ENCODE assay signal across 7 cellular contexts in the genomic region with DNA sequence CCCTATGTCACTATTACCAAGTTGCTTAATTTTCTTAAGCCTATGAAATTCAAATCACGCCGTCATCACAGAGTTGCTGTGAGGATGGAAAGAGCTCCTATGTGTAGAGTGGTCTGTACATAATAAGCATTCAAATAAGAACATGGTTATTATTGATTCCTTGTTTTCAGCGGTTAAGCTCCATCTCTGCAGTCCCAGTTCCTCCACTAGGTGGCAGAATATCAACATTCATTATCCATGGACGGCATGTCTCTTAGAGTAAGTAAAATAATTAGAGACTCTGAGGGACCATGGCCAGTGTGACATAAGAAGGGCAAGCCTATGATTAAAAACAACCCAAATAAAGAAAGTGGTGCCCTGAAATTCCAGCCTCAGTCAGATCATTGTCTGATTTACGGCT.
A peak's percentile ranks its signal among the peaks of the same experiment; 100 is the strongest.
DNase-seq lines count a peak whose midpoint lies in the region; ATAC-seq, FAIRE-seq and TF ChIP-seq lines count a peak whose summit lies in the region.

No MANE protein-coding gene starts in this region.

- no peaks in the 10 kb centered on the region for H3K4me1 ChIP-seq in GM12878 (ENCODE audit: control insufficient read depth, insufficient read depth, low read length)

- SMC1A ChIA-PET in GM12878 (lab: Charles Lee; ENCODE audit: uncharacterized antibody, unreplicated experiment): interaction anchor here (0.7 to 1.8 kb wide), 6 partner anchors 10 to 450 kb away, joined by 3 to 7 read pairs (median 4); no protein-coding TSS in a partner anchor

- BruUV-seq in GM12878 (replicated peaks; lab: Mats Ljungman, UMichigan): no TSS peak

- TF ChIP-seq POLR2A in GM12878 (IDR thresholded peaks at IDR 0.05; ENCODE audit: low read depth, low read length): no peak

- 7% methylated on average over 5 of the region's 5 CpGs for WGBS in GM12878 (ENCODE audit: insufficient coverage, insufficient replicate concordance, low lambda C conversion rate, missing lambda C conversion rate)

- POLR2A ChIA-PET in GM12878 (lab: Charles Lee): no interaction called here

- FAIRE-seq in G401.6 (lab: Jason Lieb, UNC) (peak; percentile 40), GM12878 (lab: Jason Lieb, UNC) (peak; percentile 41)

- no peak overlapping the region for H3K4me2 ChIP-seq in GM12878 (ENCODE audit: control insufficient read depth, insufficient read depth)

- in situ Hi-C loops in GM12878 (cut with MboI): loop anchor here (25.0 kb wide), 1 partner anchor 445 kb away; no protein-coding TSS in a partner anchor

- intact Hi-C loops in GM12878 (cut with micrococcal nuclease; ENCODE audit: unreplicated experiment): loop anchor here (1.0 kb wide), 2 partner anchors 349 to 448 kb away; no protein-coding TSS in a partner anchor

- no peak for TF ChIP-seq EP300 in GM12878 (IDR thresholded peaks at IDR 0.05; ENCODE audit: borderline replicate concordance in 1 of 2, control insufficient read depth in 1 of 2, low read depth in 2 of 2, low read length in 2 of 2)

- no peak overlapping the region for H3K4me3 ChIP-seq in GM12878

- no peaks in the 10 kb centered on the region for H3K36me3 ChIP-seq in GM12878 (ENCODE audit: control insufficient read depth in 2 of 2, insufficient read depth in 2 of 2, low read length in 1 of 2)

- ATAC-seq in HG03520 (IDR thresholded peaks at IDR 0.05; ENCODE audit: unreplicated experiment) (peak; percentile 60), GM12878 (peak; percentile 81)

- no peak overlapping the region for H2AFZ ChIP-seq in GM12878 (ENCODE audit: control insufficient read depth, low read depth, low read length)

- CTCF ChIA-PET in GM12878 (lab: Yijun Ruan, JAX): interaction anchor here (0.7 to 4.6 kb wide), 23 partner anchors 10 to 452 kb away, joined by 3 to 47 read pairs (median 3); no protein-coding TSS in a partner anchor

- H3K27me3 ChIP-seq in GM12878 (replicated peaks in 1 of 2; ENCODE audit: control insufficient read depth in 2 of 2, insufficient read depth in 2 of 2, low read length in 1 of 2): no peaks in the 10 kb centered on the region

- peak; percentile 66 for TF ChIP-seq RAD21 in GM12878 (IDR thresholded peaks at IDR 0.05; ENCODE audit: insufficient read depth, low read depth, low read length)

- no peak overlapping the region for H3K27ac ChIP-seq in GM12878 (ENCODE audit: control insufficient read depth, insufficient read depth)

- no peaks in the 10 kb centered on the region for H3K9me3 ChIP-seq in GM12878 (replicated peaks; ENCODE audit: control insufficient read depth, insufficient read depth, low read length)

- RAD21 ChIA-PET in GM12878 (lab: Charles Lee; ENCODE audit: unreplicated experiment): interaction anchor here (0.7 to 1.5 kb wide), 4 partner anchors 36 to 448 kb away, joined by 3 to 8 read pairs (median 3); no protein-coding TSS in a partner anchor

- no peaks in the 10 kb centered on the region for H4K20me1 ChIP-seq in GM12878 (ENCODE audit: control insufficient read depth, insufficient read depth)

- DNase-seq in NCI-H748 (lab: John Stamatoyannopoulos, UW; ENCODE audit: unreplicated experiment) (peak; percentile 84), GM12878 (ENCODE audit: low read depth, low spot score) (no peak), iris pigment epithelial cell (ENCODE audit: low read depth) (peak; percentile 42), COLO829 (ENCODE audit: low spot score) (no peak)
- peak in 2 of 3 experiments; percentile 1 to 5 for DNase-seq in stimulated activated CD4-positive, alpha-beta T cell treated with anti-CD3 and anti-CD28 coated beads, TNF-alpha, amount 100 ng/mL, for 24 hours (ENCODE audit: low read depth in 3 of 3)

- no peak overlapping the region for H3K9ac ChIP-seq in GM12878 (ENCODE audit: control insufficient read depth, insufficient read depth, low read length)

- no peaks in the 10 kb centered on the region for H3K79me2 ChIP-seq in GM12878 (ENCODE audit: control insufficient read depth, insufficient read depth, low read length)

- peak; percentile 68 to 74 (median 72) for TF ChIP-seq CTCF in GM12878 (IDR thresholded peaks at IDR 0.05 in 2 of 3, conservative IDR thresholded peaks at IDR 0.05 in 1 of 3; ENCODE audit: control insufficient read depth in 2 of 3, extremely low read depth in 1 of 3, insufficient read depth in 1 of 3, low read depth in 3 of 3, low read length in 3 of 3)

TF ChIP-seq in GM12878, 131 proteins besides CTCF, POLR2A, EP300 and RAD21:
- TF ChIP-seq, protein P1, sequence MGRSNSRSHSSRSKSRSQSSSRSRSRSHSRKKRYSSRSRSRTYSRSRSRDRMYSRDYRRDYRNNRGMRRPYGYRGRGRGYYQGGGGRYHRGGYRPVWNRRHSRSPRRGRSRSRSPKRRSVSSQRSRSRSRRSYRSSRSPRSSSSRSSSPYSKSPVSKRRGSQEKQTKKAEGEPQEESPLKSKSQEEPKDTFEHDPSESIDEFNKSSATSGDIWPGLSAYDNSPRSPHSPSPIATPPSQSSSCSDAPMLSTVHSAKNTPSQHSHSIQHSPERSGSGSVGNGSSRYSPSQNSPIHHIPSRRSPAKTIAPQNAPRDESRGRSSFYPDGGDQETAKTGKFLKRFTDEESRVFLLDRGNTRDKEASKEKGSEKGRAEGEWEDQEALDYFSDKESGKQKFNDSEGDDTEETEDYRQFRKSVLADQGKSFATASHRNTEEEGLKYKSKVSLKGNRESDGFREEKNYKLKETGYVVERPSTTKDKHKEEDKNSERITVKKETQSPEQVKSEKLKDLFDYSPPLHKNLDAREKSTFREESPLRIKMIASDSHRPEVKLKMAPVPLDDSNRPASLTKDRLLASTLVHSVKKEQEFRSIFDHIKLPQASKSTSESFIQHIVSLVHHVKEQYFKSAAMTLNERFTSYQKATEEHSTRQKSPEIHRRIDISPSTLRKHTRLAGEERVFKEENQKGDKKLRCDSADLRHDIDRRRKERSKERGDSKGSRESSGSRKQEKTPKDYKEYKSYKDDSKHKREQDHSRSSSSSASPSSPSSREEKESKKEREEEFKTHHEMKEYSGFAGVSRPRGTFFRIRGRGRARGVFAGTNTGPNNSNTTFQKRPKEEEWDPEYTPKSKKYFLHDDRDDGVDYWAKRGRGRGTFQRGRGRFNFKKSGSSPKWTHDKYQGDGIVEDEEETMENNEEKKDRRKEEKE (IDR thresholded peaks at IDR 0.05): no peak
- TF ChIP-seq SMC3 (IDR thresholded peaks at IDR 0.05; ENCODE audit: borderline replicate concordance, low read length): peak; percentile 59; the same call in 1 of the 2 replicates

Comparison
In these comparisons a context has a peak if more than half of its experiments do, and no peak if none do; other contexts are left out.
1. DNase-seq: peak in NCI-H748 (single experiment), iris pigment epithelial cell (single experiment) and stimulated activated CD4-positive, alpha-beta T cell treated with anti-CD3 and anti-CD28 coated beads, TNF-alpha, amount 100 ng/mL, for 24 hours (2 of 3); none in GM12878 (single experiment) and COLO829 (single experiment).